ENCODE assay signal across 12 cellular contexts in the genomic region with DNA sequence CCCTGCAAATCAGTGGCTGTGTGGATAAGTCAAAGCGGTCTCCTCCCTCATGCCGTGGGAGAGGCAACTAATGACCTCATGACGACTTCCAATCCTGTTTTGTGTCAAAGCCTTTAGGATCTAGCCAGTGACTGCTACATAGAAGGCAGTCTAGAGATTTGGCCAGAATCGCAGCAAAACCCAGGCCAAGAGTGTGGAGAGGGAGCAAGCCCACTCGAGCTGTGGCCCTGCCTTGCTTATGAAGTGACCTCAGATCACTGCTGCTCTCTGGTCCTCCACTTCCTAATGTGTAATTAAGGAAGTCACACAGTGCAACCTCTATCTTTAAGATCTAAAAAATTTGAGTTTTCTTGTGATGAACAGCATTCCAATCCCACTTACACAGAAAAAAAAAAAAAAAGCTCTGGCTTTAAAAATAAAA.
DNase-seq lines count a peak whose midpoint lies in the region; ATAC-seq and TF ChIP-seq lines count a peak whose summit lies in the region.
"Had no signal": no experiment of that assay in that cellular context is flagged by ENCODE, and none has a peak within 500 bp of the region (broad histone marks: within the 10 kb centered on the region; RNA-seq: fewer than 3 reads in every experiment).

No MANE protein-coding gene starts in this region.

- no peaks in the 10 kb centered on the region for H3K27me3 ChIP-seq in left lung

- H3K27ac ChIP-seq in left lung: no peak overlapping the region
- H3K27ac ChIP-seq: dorsolateral prefrontal cortex had no signal

- no peaks in the 10 kb centered on the region for H3K9me3 Mint-ChIP-seq in chondrocyte (ENCODE audit: low read depth)
- H3K9me3 Mint-ChIP-seq in stimulated activated effector memory CD8-positive, alpha-beta T cell treated with anti-CD3 and anti-CD28 coated beads, Interleukin-12 subunit alpha, Interleukin-12 subunit beta, amount 100 ng/mL, for 72 hours: no peaks in the 10 kb centered on the region
- H3K9me3 Mint-ChIP-seq in activated T-cell treated with anti-CD3 and anti-CD28 coated beads, Interleukin-2, amount 50 U/mL, for 72 hours: no peaks in the 10 kb centered on the region
- H3K9me3 Mint-ChIP-seq: activated T-helper 2 cell treated with anti-CD3 and anti-CD28 coated beads, Interferon-gamma antibody, Interleukin-2, Interleukin-4, amounts not matched to agents 10 μg/mL and 5 μg/mL and 100 μg/mL, durations not matched to agents 14 hours and 24 hours and 36 hours had no signal

- no peaks in the 10 kb centered on the region for H3K9me3 ChIP-seq in left lung

- H3K36me3 Mint-ChIP-seq in chondrocyte (ENCODE audit: low read depth): no peaks in the 10 kb centered on the region
- no peaks in the 10 kb centered on the region for H3K36me3 Mint-ChIP-seq in stimulated activated effector memory CD8-positive, alpha-beta T cell treated with anti-CD3 and anti-CD28 coated beads, Interleukin-12 subunit alpha, Interleukin-12 subunit beta, amount 100 ng/mL, for 72 hours
- no peaks in the 10 kb centered on the region for H3K36me3 Mint-ChIP-seq in activated T-cell treated with anti-CD3 and anti-CD28 coated beads, Interleukin-2, amount 50 U/mL, for 72 hours (ENCODE audit: insufficient read depth in 2 of 2)

- DNase-seq in ELR (ENCODE audit: low read depth) (peak; percentile 24), chondrocyte (ENCODE audit: low spot score) (no peak), left lung (no peak), NCI-H226 (no peak), SHP77 (lab: John Stamatoyannopoulos, UW) (no peak), NCI-H510A (lab: John Stamatoyannopoulos, UW) (no peak)
- DNase-seq in stimulated activated effector memory CD8-positive, alpha-beta T cell treated with anti-CD3 and anti-CD28 coated beads, Interleukin-12 subunit alpha, Interleukin-12 subunit beta, amount 100 ng/mL, for 72 hours (ENCODE audit: low spot score in 2 of 2): no peak
- no peak for DNase-seq in activated T-cell treated with anti-CD3 and anti-CD28 coated beads, Interleukin-2, amount 50 U/mL, for 72 hours
- DNase-seq: dorsolateral prefrontal cortex, NCI-H345, substantia nigra had no signal

- H3K4me1 ChIP-seq in left lung: peaks cover 9 to 12% of the 10 kb centered on the region in 2 donors

- H3K36me3 ChIP-seq in left lung: no peaks in the 10 kb centered on the region

- peak; percentile 18 for ATAC-seq in left lung
- peak; percentile 36 for ATAC-seq in stimulated activated effector memory CD8-positive, alpha-beta T cell treated with anti-CD3 and anti-CD28 coated beads, Interleukin-12 subunit alpha, Interleukin-12 subunit beta, amount 100 ng/mL, for 72 hours
- ATAC-seq in activated T-cell treated with anti-CD3 and anti-CD28 coated beads, Interleukin-2, amount 50 U/mL, for 72 hours (replicated peaks in 1 of 2): no peak

- no peaks in the 10 kb centered on the region for H3K27me3 Mint-ChIP-seq in chondrocyte (ENCODE audit: low read depth)
- peaks cover 6% of the 10 kb centered on the region for H3K27me3 Mint-ChIP-seq in activated T-cell treated with anti-CD3 and anti-CD28 coated beads, Interleukin-2, amount 50 U/mL, for 72 hours (ENCODE audit: low read depth)

- no peak overlapping the region for H3K4me3 Mint-ChIP-seq in chondrocyte (ENCODE audit: unreplicated experiment)
- no peak overlapping the region for H3K4me3 Mint-ChIP-seq in stimulated activated effector memory CD8-positive, alpha-beta T cell treated with anti-CD3 and anti-CD28 coated beads, Interleukin-12 subunit alpha, Interleukin-12 subunit beta, amount 100 ng/mL, for 72 hours
- H3K4me3 Mint-ChIP-seq in activated T-cell treated with anti-CD3 and anti-CD28 coated beads, Interleukin-2, amount 50 U/mL, for 72 hours: no peak overlapping the region

- intact Hi-C loops in left lung (cut with DNase I): no loop called here

- TF ChIP-seq CTCF in chondrocyte (IDR thresholded peaks at IDR 0.05) (no peak), left lung (IDR thresholded peaks at IDR 0.05) (no peak)

- peaks cover 37% of the 10 kb centered on the region for H3K4me1 Mint-ChIP-seq in chondrocyte (ENCODE audit: low read depth)
- H3K4me1 Mint-ChIP-seq in stimulated activated effector memory CD8-positive, alpha-beta T cell treated with anti-CD3 and anti-CD28 coated beads, Interleukin-12 subunit alpha, Interleukin-12 subunit beta, amount 100 ng/mL, for 72 hours: peaks cover 48% of the 10 kb centered on the region
- peaks cover 23% of the 10 kb centered on the region for H3K4me1 Mint-ChIP-seq in activated T-cell treated with anti-CD3 and anti-CD28 coated beads, Interleukin-2, amount 50 U/mL, for 72 hours (ENCODE audit: low read depth)

- no peak overlapping the region for H3K4me3 ChIP-seq in left lung
- H3K4me3 ChIP-seq: dorsolateral prefrontal cortex had no signal

- peak overlapping the region; percentile 50 for H3K27ac Mint-ChIP-seq in chondrocyte (ENCODE audit: unreplicated experiment)
- H3K27ac Mint-ChIP-seq in stimulated activated effector memory CD8-positive, alpha-beta T cell treated with anti-CD3 and anti-CD28 coated beads, Interleukin-12 subunit alpha, Interleukin-12 subunit beta, amount 100 ng/mL, for 72 hours: peak overlapping the region; percentile 44
- no peak overlapping the region for H3K27ac Mint-ChIP-seq in activated T-cell treated with anti-CD3 and anti-CD28 coated beads, Interleukin-2, amount 50 U/mL, for 72 hours
- H3K27ac Mint-ChIP-seq: activated T-helper 2 cell treated with anti-CD3 and anti-CD28 coated beads, Interferon-gamma antibody, Interleukin-2, Interleukin-4, amounts not matched to agents 10 μg/mL and 5 μg/mL and 100 μg/mL, durations not matched to agents 14 hours and 24 hours and 36 hours had no signal

Comparison
In these comparisons a context has a peak if more than half of its experiments do, and no peak if none do; other contexts are left out.
1. ATAC-seq: peak in left lung (single experiment) and stimulated activated effector memory CD8-positive, alpha-beta T cell treated with anti-CD3 and anti-CD28 coated beads, Interleukin-12 subunit alpha, Interleukin-12 subunit beta, amount 100 ng/mL, for 72 hours (single experiment); none in activated T-cell treated with anti-CD3 and anti-CD28 coated beads, Interleukin-2, amount 50 U/mL, for 72 hours (0 of 2).